Comparison of ENCODE assay signal across 18 cellular contexts in the genomic region with DNA sequence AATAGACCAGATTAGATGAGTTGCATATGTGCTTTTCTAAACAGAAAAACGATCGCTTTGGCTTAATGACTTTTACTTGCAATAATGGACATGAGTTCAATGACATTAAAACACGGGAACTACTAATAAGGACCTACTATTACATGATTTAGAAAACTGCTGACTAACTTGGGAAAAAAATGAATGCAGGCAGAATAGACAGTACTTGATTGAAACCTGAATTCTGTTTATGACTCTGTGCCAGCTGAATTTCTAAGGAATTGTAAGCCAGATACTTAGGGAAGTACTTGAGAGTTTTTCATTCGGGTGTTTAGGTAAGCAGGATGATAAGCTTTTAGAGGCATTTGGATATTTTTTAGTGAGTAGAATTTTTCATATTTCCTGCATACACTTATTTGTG. TPM values are rescaled to one million over a fixed set of nuclear protein-coding genes. Genes with fewer than 3 reads are reported as not detected.
DNase-seq lines count a peak whose midpoint lies in the region; ATAC-seq, FAIRE-seq and TF ChIP-seq lines count a peak whose summit lies in the region.
"Had no signal": no experiment of that assay in that cellular context is flagged by ENCODE, and none has a peak within 500 bp of the region (broad histone marks: within the 10 kb centered on the region; RNA-seq: fewer than 3 reads in every experiment).

No MANE protein-coding gene starts in this region.

- H3K9me3 Mint-ChIP-seq in astrocyte (ENCODE audit: unreplicated experiment) = no peaks in the 10 kb centered on the region
- H3K9me3 Mint-ChIP-seq: activated T-helper 17 cell treated with anti-CD3 and anti-CD28 coated beads, Interleukin-2, amount 50 U/mL, for 72 hours had no signal

- H3K79me2 ChIP-seq in ACC112 (ENCODE audit: control insufficient read depth, insufficient read depth, low read length, unreplicated experiment) (peaks cover 69% of the 10 kb centered on the region), astrocyte (ENCODE audit: insufficient read depth, low read length) (no peaks in the 10 kb centered on the region), PC-3 (ENCODE audit: low read length) (no peaks in the 10 kb centered on the region)

- H3K9me3 ChIP-seq in HEK293 (ENCODE audit: control insufficient read depth, insufficient read depth, low read depth, low read length) (no peaks in the 10 kb centered on the region), astrocyte (ENCODE audit: insufficient read depth, low read depth, low read length) (no peaks in the 10 kb centered on the region), PC-3 (ENCODE audit: low read length) (no peaks in the 10 kb centered on the region), upper lobe of left lung (no peaks in the 10 kb centered on the region)
- H3K9me3 ChIP-seq: pancreas had no signal

- H2AFZ ChIP-seq in ACC112 (ENCODE audit: low read length, unreplicated experiment) (peak overlapping the region; percentile 27), astrocyte (ENCODE audit: low read depth, low read length) (no peak overlapping the region), PC-3 (ENCODE audit: low read length) (no peak overlapping the region)

- H3K27ac ChIP-seq in ACC112 (ENCODE audit: low read depth, low read length) (peak overlapping the region; percentile 37; the same call in 1 of the 2 replicates), HEK293 (ENCODE audit: extremely low read depth, low read depth, low read length) (no peak overlapping the region), astrocyte (ENCODE audit: low read depth, low read length) (no peak overlapping the region), PC-3 (ENCODE audit: low read length) (no peak overlapping the region), upper lobe of left lung (peak overlapping the region in 1 of 4 donors; percentile 14)
- H3K27ac ChIP-seq: pancreas had no signal

- H3K4me1 ChIP-seq in ACC112 (ENCODE audit: control insufficient read depth, insufficient read depth, low read length, unreplicated experiment) (peaks cover 31% of the 10 kb centered on the region), HEK293 (ENCODE audit: control insufficient read depth, insufficient read depth, low read length) (peaks cover 33% of the 10 kb centered on the region), astrocyte (ENCODE audit: insufficient read depth, low read length) (no peaks in the 10 kb centered on the region), PC-3 (ENCODE audit: insufficient read depth, low read length) (no peaks in the 10 kb centered on the region), upper lobe of left lung (peaks cover 12 to 14% (median 13%) of the 10 kb centered on the region in 4 donors)

- peaks cover 32% of the 10 kb centered on the region for H3K4me1 Mint-ChIP-seq in astrocyte (ENCODE audit: low read depth, unreplicated experiment)
- H3K4me1 Mint-ChIP-seq: activated T-helper 17 cell treated with anti-CD3 and anti-CD28 coated beads, Interleukin-2, amount 50 U/mL, for 72 hours; central memory CD8-positive, alpha-beta T cell had no signal

- whole genome bisulfite sequencing in upper lobe of left lung, 2 donors = 31 to 38% methylated on average over 4 of the region's 4 CpGs

- no peak for TF ChIP-seq POLR2A in upper lobe of left lung (IDR thresholded peaks at IDR 0.05)

- H3K36me3 Mint-ChIP-seq in astrocyte (ENCODE audit: low read depth, unreplicated experiment) = no peaks in the 10 kb centered on the region

- no peaks in the 10 kb centered on the region for H3F3A ChIP-seq in PC-3 (ENCODE audit: low read length, unreplicated experiment)

- H3K4me3 ChIP-seq in ACC112 (ENCODE audit: low read depth, low read length) (peak overlapping the region; percentile 63), HEK293 (ENCODE audit: low read depth, low read length) (no peak overlapping the region), astrocyte (ENCODE audit: insufficient read depth, low read depth, low read length) (no peak overlapping the region), H7 (ENCODE audit: insufficient read depth, low read depth, low read length) (no peak overlapping the region), PC-3 (ENCODE audit: low read length) (no peak overlapping the region), upper lobe of left lung (peak overlapping the region in 1 of 4 donors; percentile 5)
- H3K4me3 ChIP-seq: GM12878, pancreas had no signal

- no peaks in the 10 kb centered on the region for H3K27me3 Mint-ChIP-seq in astrocyte (ENCODE audit: low read depth, unreplicated experiment)
- H3K27me3 Mint-ChIP-seq: activated T-helper 17 cell treated with anti-CD3 and anti-CD28 coated beads, Interleukin-2, amount 50 U/mL, for 72 hours; central memory CD8-positive, alpha-beta T cell had no signal

- POLR2A ChIA-PET in HEK293 (lab: Yijun Ruan, JAX) (interaction anchor here (2.7 kb wide), 1 partner anchor 11 kb away, joined by 7 read pairs; no protein-coding TSS in a partner anchor), PC-3 (lab: Charles Lee; ENCODE audit: unreplicated experiment) (no interaction called here)

- H3K4me3 Mint-ChIP-seq in astrocyte (ENCODE audit: unreplicated experiment) = no peak overlapping the region
- H3K4me3 Mint-ChIP-seq: activated T-helper 17 cell treated with anti-CD3 and anti-CD28 coated beads, Interleukin-2, amount 50 U/mL, for 72 hours; central memory CD8-positive, alpha-beta T cell had no signal

- no peaks in the 10 kb centered on the region for H3K27me3 ChIP-seq in ACC112 (ENCODE audit: insufficient read depth, low read length)
- no peaks in the 10 kb centered on the region for H3K27me3 ChIP-seq in astrocyte (ENCODE audit: insufficient read depth, low read length)
- no peaks in the 10 kb centered on the region for H3K27me3 ChIP-seq in H7 (ENCODE audit: control insufficient read depth, insufficient read depth, low read length)
- peaks cover 67% of the 10 kb centered on the region for H3K27me3 ChIP-seq in PC-3 (ENCODE audit: low read length)
- no peaks in the 10 kb centered on the region for H3K27me3 ChIP-seq in upper lobe of left lung
- H3K27me3 ChIP-seq: pancreas had no signal

- intact Hi-C loops in PC-3 (cut with micrococcal nuclease) = no loop called here

- H3K9me2 ChIP-seq in PC-3 (replicated peaks; ENCODE audit: low read length) = no peaks in the 10 kb centered on the region

- H3K4me2 ChIP-seq in astrocyte (ENCODE audit: low read length) = no peak overlapping the region
- no peak overlapping the region for H3K4me2 ChIP-seq in PC-3 (ENCODE audit: low read length)

- DNase-seq in astrocyte (ENCODE audit: low read depth) (peak; percentile 27), iris pigment epithelial cell (ENCODE audit: low read depth) (peak; percentile 6), H7 (no peak), PC-3 (no peak), upper lobe of left lung (no peak)
- DNase-seq: activated CD4-positive, CD25-positive, alpha-beta regulatory T cell; effector CD8-positive, alpha-beta T cell; foreskin melanocyte; pancreas; stimulated activated CD4-positive, alpha-beta T cell treated with anti-CD3 and anti-CD28 coated beads, Interleukin-4, amount 100 ng/mL, for 1 hour had no signal

- BruUV-seq in PC-3 (replicated peaks; lab: Mats Ljungman, UMichigan) = no TSS peak

- no peak for FAIRE-seq in astrocyte (lab: Jason Lieb, UNC)
- FAIRE-seq: GM12878 had no signal

- CTCF ChIA-PET in HEK293 (lab: Yijun Ruan, JAX) = interaction anchor here (0.6 to 1.3 kb wide), 6 partner anchors 35 to 264 kb away, joined by 3 to 4 read pairs (median 3); no protein-coding TSS in a partner anchor
- CTCF ChIA-PET in PC-3 (lab: Charles Lee) = no interaction called here

- no peak for TF ChIP-seq EP300 in upper lobe of left lung (IDR thresholded peaks at IDR 0.05)

- H3K9ac ChIP-seq in astrocyte (ENCODE audit: low read length) (no peak overlapping the region), PC-3 (ENCODE audit: low read length) (no peak overlapping the region)

- ATAC-seq in GM18520 (IDR thresholded peaks at IDR 0.05; ENCODE audit: unreplicated experiment) = no peak
- no peak for ATAC-seq in PC-3
- no peak for ATAC-seq in upper lobe of left lung (ENCODE audit: low FRiP score in 2 of 2)
- ATAC-seq: activated T-helper 17 cell treated with anti-CD3 and anti-CD28 coated beads, Interleukin-2, amount 50 U/mL, for 72 hours had no signal

- H4K20me1 ChIP-seq in astrocyte (ENCODE audit: insufficient read depth, low read length) = no peaks in the 10 kb centered on the region
- H4K20me1 ChIP-seq in PC-3 (ENCODE audit: low read length) = 0 out of 2 replicates have a peak, but pooled peaks cover 4% of the 10 kb centered on the region

- H3K27ac Mint-ChIP-seq in astrocyte (ENCODE audit: unreplicated experiment) = peak overlapping the region; percentile 56
- H3K27ac Mint-ChIP-seq: activated T-helper 17 cell treated with anti-CD3 and anti-CD28 coated beads, Interleukin-2, amount 50 U/mL, for 72 hours had no signal

- H3K36me3 ChIP-seq in ACC112 (ENCODE audit: insufficient read depth, low read length) (no peaks in the 10 kb centered on the region), HEK293 (ENCODE audit: control insufficient read depth in 2 of 2, insufficient read depth in 1 of 2, low read length in 2 of 2) (no peaks in the 10 kb centered on the region), astrocyte (ENCODE audit: insufficient read depth, low read length) (no peaks in the 10 kb centered on the region), H7 (replicated peaks; ENCODE audit: control insufficient read depth, insufficient read depth, low read length) (no peaks in the 10 kb centered on the region), PC-3 (ENCODE audit: low read depth, low read length) (no peaks in the 10 kb centered on the region), upper lobe of left lung (no peaks in the 10 kb centered on the region)
- H3K36me3 ChIP-seq: pancreas had no signal

- TF ChIP-seq CTCF in HEK293 (tag by site-specific recombination; IDR thresholded peaks at IDR 0.05) = no peak
- TF ChIP-seq CTCF in astrocyte (IDR thresholded peaks at IDR 0.05; ENCODE audit: insufficient read depth, low read depth, low read length) = no peak
- no peak for TF ChIP-seq CTCF in PC-3 (conservative IDR thresholded peaks at IDR 0.05; ENCODE audit: low read depth, low read length)
- no peak for TF ChIP-seq CTCF in upper lobe of left lung (IDR thresholded peaks at IDR 0.05)

TF ChIP-seq in HEK293, 187 proteins besides CTCF, POLR2A, EP300 and RAD21 (continues in another document):
- no peak for TF ChIP-seq ZNF350 (tag by site-specific recombination; IDR thresholded peaks at IDR 0.05)

RNA-seq across cellular contexts. Expression of gene ADGRL2, which starts 12.0 kb away (rescaled TPM):
- total RNA-seq in astrocyte (103 and 126 TPM in 2 replicates), PC-3 (2014; rRNA removed) (0.51 and 3.2 TPM in 2 replicates), upper lobe of left lung (100 to 1,000 TPM in 2 of 6 donors, 10 to 100 TPM in 4; 21.0 to 133 (median 84.0) TPM)
- 94.0 and 112 TPM in 2 replicates for total RNA-seq in H7 (2014; rRNA removed; shearing (Covaris generic))
- total RNA-seq: activated CD8-positive, alpha-beta memory T cell treated with anti-CD3 and anti-CD28 coated beads for 36 hours; activated T-helper 17 cell treated with anti-CD3 and anti-CD28 coated beads, Interleukin-2, amount 50 U/mL, for 72 hours; T-helper 1 cell treated with Interleukin-12 subunit alpha and Interleukin-12 subunit beta and Interleukin-4 antibody, amounts not matched to agents 30 ng/mL and 1 ng/mL, for 36 hours had no signal

Comparison
In these comparisons a context has a peak if more than half of its experiments do, and no peak if none do; other contexts are left out.
1. DNase-seq: peak in astrocyte (single experiment) and iris pigment epithelial cell (single experiment); none in H7 (single experiment), PC-3 (single experiment) and upper lobe of left lung (0 of 2).